11 cellular contexts compared by ENCODE assay signal in the genomic region with DNA sequence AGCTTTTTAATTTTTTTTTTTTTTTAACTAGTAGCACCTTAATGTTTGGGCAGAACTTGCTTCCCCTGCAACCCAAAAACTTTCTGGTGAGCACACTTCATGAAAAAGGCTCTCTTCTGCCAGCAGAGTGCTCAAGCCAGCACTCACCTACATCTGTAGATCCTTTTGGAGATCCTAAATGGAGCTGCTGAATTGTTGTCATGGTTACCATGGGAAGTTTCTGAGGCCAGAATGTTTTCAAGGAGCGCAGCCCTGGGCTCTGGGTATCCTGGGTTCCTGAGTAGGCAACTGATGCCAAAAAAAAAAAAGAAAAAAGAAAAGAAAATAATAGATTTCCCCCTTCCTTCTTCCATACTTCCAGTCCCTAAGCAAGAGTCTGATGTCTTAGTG. TPM values are rescaled to one million over a fixed set of nuclear protein-coding genes. Genes with fewer than 3 reads are reported as not detected.
DNase-seq lines count a peak whose midpoint lies in the region; ATAC-seq and TF ChIP-seq lines count a peak whose summit lies in the region.
"Had no signal": no experiment of that assay in that cellular context is flagged by ENCODE, and none has a peak within 500 bp of the region (broad histone marks: within the 10 kb centered on the region; RNA-seq: fewer than 3 reads in every experiment).

No MANE protein-coding gene starts in this region.

- peak overlapping the region; percentile 64 for H3K4me2 ChIP-seq in BLaER1

- H3K27me3 Mint-ChIP-seq in Caco-2 (ENCODE audit: insufficient read depth, unreplicated experiment), result no peaks in the 10 kb centered on the region
- H3K27me3 Mint-ChIP-seq in activated T-helper 2 cell treated with anti-CD3 and anti-CD28 coated beads, Interferon-gamma antibody, Interleukin-2, Interleukin-4, amounts not matched to agents 10 μg/mL and 5 μg/mL and 100 μg/mL, durations not matched to agents 14 hours and 24 hours and 36 hours (ENCODE audit: low read depth), result no peaks in the 10 kb centered on the region
- no peaks in the 10 kb centered on the region for H3K27me3 Mint-ChIP-seq in naive thymus-derived CD4-positive, alpha-beta T cell
- H3K27me3 Mint-ChIP-seq in activated T-cell treated with anti-CD3 and anti-CD28 coated beads, Interleukin-2, amount 50 U/mL, for 24 hours, result no peaks in the 10 kb centered on the region

- H3K27ac ChIP-seq in BLaER1 (no peak overlapping the region), prostate gland (no peak overlapping the region)
- H3K27ac ChIP-seq in naive thymus-derived CD4-positive, alpha-beta T cell (ENCODE audit: low read depth, low read length), result no peak overlapping the region
- H3K27ac ChIP-seq: C4-2B had no signal

- no peak for ATAC-seq in naive thymus-derived CD4-positive, alpha-beta T cell
- no peak for ATAC-seq in HG03521 (IDR thresholded peaks at IDR 0.05; ENCODE audit: unreplicated experiment)
- ATAC-seq: activated naive CD4-positive, alpha-beta T cell treated with anti-CD3 and anti-CD28 coated beads, Interleukin-2, amount 50 U/mL, for 72 hours had no signal

- 86% methylated on average over 1 of the region's 1 CpG for WGBS in prostate gland

- H3K9me3 Mint-ChIP-seq in Caco-2 (ENCODE audit: unreplicated experiment), result peaks cover 10% of the 10 kb centered on the region
- peaks cover 18% of the 10 kb centered on the region for H3K9me3 Mint-ChIP-seq in activated T-helper 2 cell treated with anti-CD3 and anti-CD28 coated beads, Interferon-gamma antibody, Interleukin-2, Interleukin-4, amounts not matched to agents 10 μg/mL and 5 μg/mL and 100 μg/mL, durations not matched to agents 14 hours and 24 hours and 36 hours
- H3K9me3 Mint-ChIP-seq in naive thymus-derived CD4-positive, alpha-beta T cell, result peaks cover 0 to 25% (median 0%) of the 10 kb centered on the region in 11 donors
- peaks cover 19% of the 10 kb centered on the region for H3K9me3 Mint-ChIP-seq in activated T-cell treated with anti-CD3 and anti-CD28 coated beads, Interleukin-2, amount 50 U/mL, for 24 hours

- peak overlapping the region; percentile 75 for H3K27ac Mint-ChIP-seq in Caco-2 (ENCODE audit: unreplicated experiment)
- peak overlapping the region; percentile 57 for H3K27ac Mint-ChIP-seq in activated T-helper 2 cell treated with anti-CD3 and anti-CD28 coated beads, Interferon-gamma antibody, Interleukin-2, Interleukin-4, amounts not matched to agents 10 μg/mL and 5 μg/mL and 100 μg/mL, durations not matched to agents 14 hours and 24 hours and 36 hours
- peak overlapping the region in 8 of 9 donors; percentile 54 to 98 (median 74) for H3K27ac Mint-ChIP-seq in naive thymus-derived CD4-positive, alpha-beta T cell
- no peak overlapping the region for H3K27ac Mint-ChIP-seq in activated T-cell treated with anti-CD3 and anti-CD28 coated beads, Interleukin-2, amount 50 U/mL, for 24 hours

- H3K9ac ChIP-seq in BLaER1, result no peak overlapping the region

- intact Hi-C loops in Caco-2 (cut with micrococcal nuclease; ENCODE audit: unreplicated experiment) (loop anchor here (1.0 kb wide), 5 partner anchors 13 to 266 kb away; no protein-coding TSS in a partner anchor), prostate gland (cut with DNase I) (loop anchor here (5.0 to 10.0 kb wide), 3 partner anchors 120 to 268 kb away; a partner anchor contains a TSS)
- intact Hi-C loops in activated T-helper 2 cell treated with anti-CD3 and anti-CD28 coated beads, Interferon-gamma antibody, Interleukin-2, Interleukin-4, amounts not matched to agents 10 μg/mL and 5 μg/mL and 100 μg/mL, durations not matched to agents 14 hours and 24 hours and 36 hours (cut with micrococcal nuclease), result loop anchor here (10.0 kb wide), 1 partner anchor 100 kb away; no protein-coding TSS in a partner anchor
- intact Hi-C loops in naive thymus-derived CD4-positive, alpha-beta T cell (cut with micrococcal nuclease), result loop anchor here (5.0 to 10.0 kb wide), 6 partner anchors 903 to 1880 kb away; a partner anchor contains a TSS

- peaks cover 9% of the 10 kb centered on the region for H3K36me3 Mint-ChIP-seq in Caco-2 (ENCODE audit: insufficient read depth, unreplicated experiment)
- peaks cover 19% of the 10 kb centered on the region for H3K36me3 Mint-ChIP-seq in activated T-helper 2 cell treated with anti-CD3 and anti-CD28 coated beads, Interferon-gamma antibody, Interleukin-2, Interleukin-4, amounts not matched to agents 10 μg/mL and 5 μg/mL and 100 μg/mL, durations not matched to agents 14 hours and 24 hours and 36 hours (ENCODE audit: low read depth)
- peaks cover 0 to 22% (median 0%) of the 10 kb centered on the region in 5 donors for H3K36me3 Mint-ChIP-seq in naive thymus-derived CD4-positive, alpha-beta T cell
- peaks cover 5% of the 10 kb centered on the region for H3K36me3 Mint-ChIP-seq in activated T-cell treated with anti-CD3 and anti-CD28 coated beads, Interleukin-2, amount 50 U/mL, for 24 hours (ENCODE audit: low read depth)

- H3K36me3 ChIP-seq in BLaER1, result no peaks in the 10 kb centered on the region
- H3K36me3 ChIP-seq in Caco-2 (ENCODE audit: control insufficient read depth, insufficient read depth, low read length), result no peaks in the 10 kb centered on the region
- H3K36me3 ChIP-seq in naive thymus-derived CD4-positive, alpha-beta T cell (ENCODE audit: control insufficient read depth in 2 of 3, insufficient read depth in 3 of 3, low read length in 3 of 3), result peaks cover 0 to 5% (median 0%) of the 10 kb centered on the region in 3 experiments
- H3K36me3 ChIP-seq in prostate gland, result no peaks in the 10 kb centered on the region

- CTCF ChIA-PET in Caco-2 (lab: Charles Lee), result interaction anchor here (0.6 to 1.5 kb wide), 7 partner anchors 17 to 269 kb away, joined by 3 to 6 read pairs (median 4); a partner anchor contains a TSS
- CTCF ChIA-PET in naive thymus-derived CD4-positive, alpha-beta T cell (lab: Charles Lee), result interaction anchor here (0.6 to 1.6 kb wide), 4 partner anchors 38 to 1595 kb away, joined by 3 to 5 read pairs (median 3); a partner anchor contains a TSS

- DNase-seq in Caco-2, result no peak
- no peak for DNase-seq in activated T-helper 2 cell treated with anti-CD3 and anti-CD28 coated beads, Interferon-gamma antibody, Interleukin-2, Interleukin-4, amounts not matched to agents 10 μg/mL and 5 μg/mL and 100 μg/mL, durations not matched to agents 14 hours and 24 hours and 36 hours (ENCODE audit: low spot score)
- DNase-seq in naive thymus-derived CD4-positive, alpha-beta T cell, result no peak
- DNase-seq in activated T-cell treated with anti-CD3 and anti-CD28 coated beads, Interleukin-2, amount 50 U/mL, for 24 hours, result no peak
- DNase-seq in prostate gland (ENCODE audit: low spot score), result no peak
- DNase-seq in NCI-H1436 (lab: John Stamatoyannopoulos, UW), result no peak
- DNase-seq: NCI-H345 had no signal

- peaks cover 18% of the 10 kb centered on the region for H3K27me3 ChIP-seq in BLaER1
- H3K27me3 ChIP-seq in Caco-2 (replicated peaks; ENCODE audit: control insufficient read depth, insufficient read depth, low read length), result no peaks in the 10 kb centered on the region
- H3K27me3 ChIP-seq in naive thymus-derived CD4-positive, alpha-beta T cell (ENCODE audit: control insufficient read depth in 2 of 2, insufficient read depth in 2 of 2, low read length in 2 of 2), result no peaks in the 10 kb centered on the region
- no peaks in the 10 kb centered on the region for H3K27me3 ChIP-seq in prostate gland (replicated peaks; ENCODE audit: insufficient read depth)

- TF ChIP-seq CTCF in Caco-2 (IDR thresholded peaks at IDR 0.05; ENCODE audit: insufficient read depth in 1 of 2, low read depth in 1 of 2, low read length in 1 of 2, severe bottlenecking in 1 of 2, unreplicated experiment in 1 of 2) (no peak), prostate gland (IDR thresholded peaks at IDR 0.05) (no peak)

- peak overlapping the region; percentile 38 for H3K4me3 Mint-ChIP-seq in Caco-2 (ENCODE audit: unreplicated experiment)
- H3K4me3 Mint-ChIP-seq in activated T-helper 2 cell treated with anti-CD3 and anti-CD28 coated beads, Interferon-gamma antibody, Interleukin-2, Interleukin-4, amounts not matched to agents 10 μg/mL and 5 μg/mL and 100 μg/mL, durations not matched to agents 14 hours and 24 hours and 36 hours (ENCODE audit: low read depth), result no peak overlapping the region
- peak overlapping the region; percentile 35 to 99 (median 70) for H3K4me3 Mint-ChIP-seq in naive thymus-derived CD4-positive, alpha-beta T cell
- H3K4me3 Mint-ChIP-seq in activated T-cell treated with anti-CD3 and anti-CD28 coated beads, Interleukin-2, amount 50 U/mL, for 24 hours, result no peak overlapping the region

- peaks cover 6% of the 10 kb centered on the region for H4K20me1 ChIP-seq in BLaER1

- H3K4me3 ChIP-seq in BLaER1 (no peak overlapping the region), Caco-2 (ENCODE audit: low read depth, low read length) (no peak overlapping the region), prostate gland (no peak overlapping the region)
- H3K4me3 ChIP-seq in naive thymus-derived CD4-positive, alpha-beta T cell (ENCODE audit: low read length), result peak overlapping the region; percentile 2

- POLR2A ChIA-PET in Caco-2 (lab: Charles Lee), result interaction anchor here (0.6 to 1.5 kb wide), 5 partner anchors 17 to 604 kb away, joined by 3 to 5 read pairs (median 3); a partner anchor contains a TSS
- POLR2A ChIA-PET in naive thymus-derived CD4-positive, alpha-beta T cell (lab: Charles Lee), result interaction anchor here (0.8 to 2.8 kb wide), 3 partner anchors 12 to 33 kb away, joined by 3 to 18 read pairs (median 4); no protein-coding TSS in a partner anchor

- H3K9me3 ChIP-seq in BLaER1 (no peaks in the 10 kb centered on the region), Caco-2 (no peaks in the 10 kb centered on the region), prostate gland (no peaks in the 10 kb centered on the region)
- no peaks in the 10 kb centered on the region for H3K9me3 ChIP-seq in naive thymus-derived CD4-positive, alpha-beta T cell (ENCODE audit: control insufficient read depth in 2 of 3, low read length in 3 of 3)

- peaks cover 32% of the 10 kb centered on the region for H3K4me1 ChIP-seq in BLaER1
- H3K4me1 ChIP-seq in Caco-2, result peaks cover 26% of the 10 kb centered on the region
- peaks cover 31 to 36% of the 10 kb centered on the region in 2 donors for H3K4me1 ChIP-seq in naive thymus-derived CD4-positive, alpha-beta T cell (ENCODE audit: control insufficient read depth in 2 of 2, insufficient read depth in 2 of 2, low read length in 2 of 2)
- H3K4me1 ChIP-seq in prostate gland (replicated peaks), result peaks cover 4% of the 10 kb centered on the region

- TSS peak; percentile 28 for BruUV-seq in Caco-2 (replicated peaks; lab: Mats Ljungman, UMichigan)

- H3K4me1 Mint-ChIP-seq in Caco-2 (ENCODE audit: low read depth, unreplicated experiment), result peaks cover 43% of the 10 kb centered on the region
- H3K4me1 Mint-ChIP-seq in activated T-helper 2 cell treated with anti-CD3 and anti-CD28 coated beads, Interferon-gamma antibody, Interleukin-2, Interleukin-4, amounts not matched to agents 10 μg/mL and 5 μg/mL and 100 μg/mL, durations not matched to agents 14 hours and 24 hours and 36 hours (ENCODE audit: low read depth), result peaks cover 40% of the 10 kb centered on the region
- peaks cover 42 to 67% (median 53%) of the 10 kb centered on the region in 7 donors for H3K4me1 Mint-ChIP-seq in naive thymus-derived CD4-positive, alpha-beta T cell
- peaks cover 59% of the 10 kb centered on the region for H3K4me1 Mint-ChIP-seq in activated T-cell treated with anti-CD3 and anti-CD28 coated beads, Interleukin-2, amount 50 U/mL, for 24 hours (ENCODE audit: low read depth)

- TF ChIP-seq POLR2A in prostate gland (IDR thresholded peaks at IDR 0.05), result no peak

RNA-seq across cellular contexts. Expression of a gene that starts 3.1 kb away (rescaled TPM):
- total RNA-seq in Caco-2 (2022) (21.4 and 25.1 TPM in 2 replicates), prostate gland (10 to 100 TPM; 36.5 to 45.3 TPM)
- total RNA-seq in activated T-helper 2 cell treated with anti-CD3 and anti-CD28 coated beads, Interferon-gamma antibody, Interleukin-2, Interleukin-4, amounts not matched to agents 10 μg/mL and 5 μg/mL and 100 μg/mL, durations not matched to agents 14 hours and 24 hours and 36 hours, result 8.1 and 12.2 TPM in 2 replicates
- total RNA-seq in naive thymus-derived CD4-positive, alpha-beta T cell, result 10 to 100 TPM; 12.6 to 40.4 (median 17.5) TPM
- 1 to 10 TPM; 3.9 to 6.9 TPM for polyA plus RNA-seq in naive thymus-derived CD4-positive, alpha-beta T cell

Comparison
In these comparisons a context has a peak if more than half of its experiments do, and no peak if none do; other contexts are left out.
1. H3K4me3 Mint-ChIP-seq: peak in Caco-2 (single experiment) and naive thymus-derived CD4-positive, alpha-beta T cell (10 of 10); none in activated T-helper 2 cell treated with anti-CD3 and anti-CD28 coated beads, Interferon-gamma antibody, Interleukin-2, Interleukin-4, amounts not matched to agents 10 μg/mL and 5 μg/mL and 100 μg/mL, durations not matched to agents 14 hours and 24 hours and 36 hours (single experiment) and activated T-cell treated with anti-CD3 and anti-CD28 coated beads, Interleukin-2, amount 50 U/mL, for 24 hours (single experiment).